In the genomic region with DNA sequence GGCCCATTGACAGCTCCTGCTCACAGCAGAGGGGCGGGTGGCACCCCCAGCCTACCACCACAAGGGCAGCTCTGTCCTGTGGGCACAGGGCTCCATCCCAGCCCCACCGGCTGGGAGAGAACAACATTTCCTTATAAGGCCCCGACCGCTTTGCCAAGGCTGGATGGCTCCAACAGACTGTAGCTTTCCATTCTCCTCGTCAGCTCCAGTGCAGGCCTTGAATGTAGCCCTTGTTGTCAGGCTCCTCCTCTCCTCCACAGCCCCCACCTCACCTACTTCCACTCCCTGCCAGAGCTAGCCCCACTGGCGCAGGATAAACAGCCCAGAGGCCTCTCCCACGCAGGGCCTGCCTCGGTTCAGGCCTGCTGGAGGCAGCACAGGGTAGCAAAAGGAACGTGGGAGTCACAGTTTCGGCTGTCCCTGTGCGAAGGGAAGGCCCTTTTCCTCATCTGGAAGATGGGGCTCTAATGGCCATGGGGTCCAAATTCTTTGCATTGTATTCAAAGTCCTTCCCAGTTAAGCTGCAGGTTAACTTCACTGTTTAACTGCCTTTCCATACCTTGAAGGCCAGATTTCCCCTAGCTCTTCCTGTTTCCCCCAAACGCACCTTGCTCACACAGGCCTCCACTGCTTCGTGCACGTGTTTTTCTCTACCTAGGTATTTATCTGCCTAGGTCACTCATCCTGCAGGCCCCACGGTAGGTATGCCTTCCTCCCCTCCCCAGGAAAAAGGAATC, we compare ENCODE assay signal across 1 cellular context.
TF ChIP-seq lines count a peak whose summit lies in the region.

No MANE protein-coding gene starts in this region.

TF ChIP-seq in HepG2, 621 proteins besides CTCF, POLR2A, EP300 and RAD21 (continued from another document and continues in another):
- TF ChIP-seq MEIS2 (CRISPR knock-in tag; IDR thresholded peaks at IDR 0.05) (peak; percentile 42; the same call in 1 of the 2 replicates), ZBTB21 (CRISPR knock-in tag; IDR thresholded peaks at IDR 0.05) (no peak), SRY (CRISPR knock-in tag; IDR thresholded peaks at IDR 0.05) (no peak), POLR2G (IDR thresholded peaks at IDR 0.05; ENCODE audit: low read depth, low read length) (peak; percentile 71), NAIF1 (CRISPR knock-in tag; IDR thresholded peaks at IDR 0.05; ENCODE audit: borderline replicate concordance) (no peak), ZNF33A (CRISPR knock-in tag; IDR thresholded peaks at IDR 0.05; ENCODE audit: borderline replicate concordance) (no peak), ZKSCAN8 (CRISPR knock-in tag; IDR thresholded peaks at IDR 0.05; ENCODE audit: borderline replicate concordance) (0 out of 2 replicates have a peak, but pooled peaks have one; percentile 11), U2AF2 (IDR thresholded peaks at IDR 0.05; ENCODE audit: low read depth, low read length) (no peak), ZNF280D (CRISPR knock-in tag; IDR thresholded peaks at IDR 0.05) (no peak), ZNF749 (CRISPR knock-in tag; IDR thresholded peaks at IDR 0.05; ENCODE audit: borderline replicate concordance) (no peak), POGZ (CRISPR knock-in tag; IDR thresholded peaks at IDR 0.05) (peak; percentile 92), ZFP62 (CRISPR knock-in tag; IDR thresholded peaks at IDR 0.05) (no peak), ETV5 (CRISPR knock-in tag; IDR thresholded peaks at IDR 0.05; ENCODE audit: borderline replicate concordance) (peak; percentile 39; the same call in 1 of the 2 replicates), KDM2A (CRISPR knock-in tag; IDR thresholded peaks at IDR 0.05; ENCODE audit: borderline replicate concordance, low read depth) (peak; percentile 43; the same call in 1 of the 2 replicates), NR0B2 (CRISPR knock-in tag; IDR thresholded peaks at IDR 0.05) (peak; percentile 68; the same call in 1 of the 2 replicates), ZNF556 (CRISPR knock-in tag; IDR thresholded peaks at IDR 0.05; ENCODE audit: borderline replicate concordance) (peak; percentile 71; the same call in 1 of the 2 replicates), NCOA1 (CRISPR knock-in tag; IDR thresholded peaks at IDR 0.05) (0 out of 2 replicates have a peak, but pooled peaks have one; percentile 81), SKIL (CRISPR knock-in tag; IDR thresholded peaks at IDR 0.05; ENCODE audit: borderline replicate concordance) (no peak), NR2C2 (CRISPR knock-in tag; IDR thresholded peaks at IDR 0.05; ENCODE audit: borderline replicate concordance) (no peak; the same call in 1 of the 2 replicates), PAF1 (CRISPR knock-in tag; IDR thresholded peaks at IDR 0.05) (no peak), NFKBIZ (CRISPR knock-in tag; IDR thresholded peaks at IDR 0.05) (no peak), ZNF883 (CRISPR knock-in tag; IDR thresholded peaks at IDR 0.05; ENCODE audit: not compliant biosample characterization) (peak; percentile 45), HNF4A (CRISPR knock-in tag; IDR thresholded peaks at IDR 0.05) (peak; percentile 57), ZMYM2 (CRISPR knock-in tag; IDR thresholded peaks at IDR 0.05) (peak; percentile 82; the same call in 1 of the 2 replicates)
- TF ChIP-seq, protein P1, sequence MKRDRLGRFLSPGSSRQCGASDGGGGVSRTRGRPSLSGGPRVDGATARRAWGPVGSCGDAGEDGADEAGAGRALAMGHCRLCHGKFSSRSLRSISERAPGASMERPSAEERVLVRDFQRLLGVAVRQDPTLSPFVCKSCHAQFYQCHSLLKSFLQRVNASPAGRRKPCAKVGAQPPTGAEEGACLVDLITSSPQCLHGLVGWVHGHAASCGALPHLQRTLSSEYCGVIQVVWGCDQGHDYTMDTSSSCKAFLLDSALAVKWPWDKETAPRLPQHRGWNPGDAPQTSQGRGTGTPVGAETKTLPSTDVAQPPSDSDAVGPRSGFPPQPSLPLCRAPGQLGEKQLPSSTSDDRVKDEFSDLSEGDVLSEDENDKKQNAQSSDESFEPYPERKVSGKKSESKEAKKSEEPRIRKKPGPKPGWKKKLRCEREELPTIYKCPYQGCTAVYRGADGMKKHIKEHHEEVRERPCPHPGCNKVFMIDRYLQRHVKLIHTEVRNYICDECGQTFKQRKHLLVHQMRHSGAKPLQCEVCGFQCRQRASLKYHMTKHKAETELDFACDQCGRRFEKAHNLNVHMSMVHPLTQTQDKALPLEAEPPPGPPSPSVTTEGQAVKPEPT (CRISPR knock-in tag; IDR thresholded peaks at IDR 0.05; ENCODE audit: low read depth), result peak; percentile 66; the same call in 1 of the 2 replicates
- TF ChIP-seq, protein P2, sequence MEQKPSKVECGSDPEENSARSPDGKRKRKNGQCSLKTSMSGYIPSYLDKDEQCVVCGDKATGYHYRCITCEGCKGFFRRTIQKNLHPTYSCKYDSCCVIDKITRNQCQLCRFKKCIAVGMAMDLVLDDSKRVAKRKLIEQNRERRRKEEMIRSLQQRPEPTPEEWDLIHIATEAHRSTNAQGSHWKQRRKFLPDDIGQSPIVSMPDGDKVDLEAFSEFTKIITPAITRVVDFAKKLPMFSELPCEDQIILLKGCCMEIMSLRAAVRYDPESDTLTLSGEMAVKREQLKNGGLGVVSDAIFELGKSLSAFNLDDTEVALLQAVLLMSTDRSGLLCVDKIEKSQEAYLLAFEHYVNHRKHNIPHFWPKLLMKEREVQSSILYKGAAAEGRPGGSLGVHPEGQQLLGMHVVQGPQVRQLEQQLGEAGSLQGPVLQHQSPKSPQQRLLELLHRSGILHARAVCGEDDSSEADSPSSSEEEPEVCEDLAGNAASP (CRISPR knock-in tag; IDR thresholded peaks at IDR 0.05; ENCODE audit: borderline replicate concordance), result peak; percentile 18; the same call in 1 of the 2 replicates
- TF ChIP-seq, protein P3, sequence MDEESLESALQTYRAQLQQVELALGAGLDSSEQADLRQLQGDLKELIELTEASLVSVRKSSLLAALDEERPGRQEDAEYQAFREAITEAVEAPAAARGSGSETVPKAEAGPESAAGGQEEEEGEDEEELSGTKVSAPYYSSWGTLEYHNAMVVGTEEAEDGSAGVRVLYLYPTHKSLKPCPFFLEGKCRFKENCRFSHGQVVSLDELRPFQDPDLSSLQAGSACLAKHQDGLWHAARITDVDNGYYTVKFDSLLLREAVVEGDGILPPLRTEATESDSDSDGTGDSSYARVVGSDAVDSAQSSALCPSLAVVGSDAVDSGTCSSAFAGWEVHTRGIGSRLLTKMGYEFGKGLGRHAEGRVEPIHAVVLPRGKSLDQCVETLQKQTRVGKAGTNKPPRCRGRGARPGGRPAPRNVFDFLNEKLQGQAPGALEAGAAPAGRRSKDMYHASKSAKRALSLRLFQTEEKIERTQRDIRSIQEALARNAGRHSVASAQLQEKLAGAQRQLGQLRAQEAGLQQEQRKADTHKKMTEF (CRISPR knock-in tag; IDR thresholded peaks at IDR 0.05), result peak; percentile 35; the same call in 1 of the 2 replicates
- TF ChIP-seq, protein P4, sequence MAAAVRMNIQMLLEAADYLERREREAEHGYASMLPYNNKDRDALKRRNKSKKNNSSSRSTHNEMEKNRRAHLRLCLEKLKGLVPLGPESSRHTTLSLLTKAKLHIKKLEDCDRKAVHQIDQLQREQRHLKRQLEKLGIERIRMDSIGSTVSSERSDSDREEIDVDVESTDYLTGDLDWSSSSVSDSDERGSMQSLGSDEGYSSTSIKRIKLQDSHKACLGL (CRISPR knock-in tag; IDR thresholded peaks at IDR 0.05), result no peak
- TF ChIP-seq, protein P5, sequence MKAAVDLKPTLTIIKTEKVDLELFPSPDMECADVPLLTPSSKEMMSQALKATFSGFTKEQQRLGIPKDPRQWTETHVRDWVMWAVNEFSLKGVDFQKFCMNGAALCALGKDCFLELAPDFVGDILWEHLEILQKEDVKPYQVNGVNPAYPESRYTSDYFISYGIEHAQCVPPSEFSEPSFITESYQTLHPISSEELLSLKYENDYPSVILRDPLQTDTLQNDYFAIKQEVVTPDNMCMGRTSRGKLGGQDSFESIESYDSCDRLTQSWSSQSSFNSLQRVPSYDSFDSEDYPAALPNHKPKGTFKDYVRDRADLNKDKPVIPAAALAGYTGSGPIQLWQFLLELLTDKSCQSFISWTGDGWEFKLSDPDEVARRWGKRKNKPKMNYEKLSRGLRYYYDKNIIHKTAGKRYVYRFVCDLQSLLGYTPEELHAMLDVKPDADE (CRISPR knock-in tag; IDR thresholded peaks at IDR 0.05), result no peak
- TF ChIP-seq, protein P6, sequence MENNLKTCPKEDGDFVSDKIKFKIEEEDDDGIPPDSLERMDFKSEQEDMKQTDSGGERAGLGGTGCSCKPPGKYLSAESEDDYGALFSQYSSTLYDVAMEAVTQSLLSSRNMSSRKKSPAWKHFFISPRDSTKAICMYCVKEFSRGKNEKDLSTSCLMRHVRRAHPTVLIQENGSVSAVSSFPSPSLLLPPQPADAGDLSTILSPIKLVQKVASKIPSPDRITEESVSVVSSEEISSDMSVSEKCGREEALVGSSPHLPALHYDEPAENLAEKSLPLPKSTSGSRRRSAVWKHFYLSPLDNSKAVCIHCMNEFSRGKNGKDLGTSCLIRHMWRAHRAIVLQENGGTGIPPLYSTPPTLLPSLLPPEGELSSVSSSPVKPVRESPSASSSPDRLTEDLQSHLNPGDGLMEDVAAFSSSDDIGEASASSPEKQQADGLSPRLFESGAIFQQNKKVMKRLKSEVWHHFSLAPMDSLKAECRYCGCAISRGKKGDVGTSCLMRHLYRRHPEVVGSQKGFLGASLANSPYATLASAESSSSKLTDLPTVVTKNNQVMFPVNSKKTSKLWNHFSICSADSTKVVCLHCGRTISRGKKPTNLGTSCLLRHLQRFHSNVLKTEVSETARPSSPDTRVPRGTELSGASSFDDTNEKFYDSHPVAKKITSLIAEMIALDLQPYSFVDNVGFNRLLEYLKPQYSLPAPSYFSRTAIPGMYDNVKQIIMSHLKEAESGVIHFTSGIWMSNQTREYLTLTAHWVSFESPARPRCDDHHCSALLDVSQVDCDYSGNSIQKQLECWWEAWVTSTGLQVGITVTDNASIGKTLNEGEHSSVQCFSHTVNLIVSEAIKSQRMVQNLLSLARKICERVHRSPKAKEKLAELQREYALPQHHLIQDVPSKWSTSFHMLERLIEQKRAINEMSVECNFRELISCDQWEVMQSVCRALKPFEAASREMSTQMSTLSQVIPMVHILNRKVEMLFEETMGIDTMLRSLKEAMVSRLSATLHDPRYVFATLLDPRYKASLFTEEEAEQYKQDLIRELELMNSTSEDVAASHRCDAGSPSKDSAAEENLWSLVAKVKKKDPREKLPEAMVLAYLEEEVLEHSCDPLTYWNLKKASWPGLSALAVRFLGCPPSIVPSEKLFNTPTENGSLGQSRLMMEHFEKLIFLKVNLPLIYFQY (CRISPR knock-in tag; IDR thresholded peaks at IDR 0.05; ENCODE audit: borderline replicate concordance), result 0 out of 2 replicates have a peak, but pooled peaks have one; percentile 10
- TF ChIP-seq, protein P7, sequence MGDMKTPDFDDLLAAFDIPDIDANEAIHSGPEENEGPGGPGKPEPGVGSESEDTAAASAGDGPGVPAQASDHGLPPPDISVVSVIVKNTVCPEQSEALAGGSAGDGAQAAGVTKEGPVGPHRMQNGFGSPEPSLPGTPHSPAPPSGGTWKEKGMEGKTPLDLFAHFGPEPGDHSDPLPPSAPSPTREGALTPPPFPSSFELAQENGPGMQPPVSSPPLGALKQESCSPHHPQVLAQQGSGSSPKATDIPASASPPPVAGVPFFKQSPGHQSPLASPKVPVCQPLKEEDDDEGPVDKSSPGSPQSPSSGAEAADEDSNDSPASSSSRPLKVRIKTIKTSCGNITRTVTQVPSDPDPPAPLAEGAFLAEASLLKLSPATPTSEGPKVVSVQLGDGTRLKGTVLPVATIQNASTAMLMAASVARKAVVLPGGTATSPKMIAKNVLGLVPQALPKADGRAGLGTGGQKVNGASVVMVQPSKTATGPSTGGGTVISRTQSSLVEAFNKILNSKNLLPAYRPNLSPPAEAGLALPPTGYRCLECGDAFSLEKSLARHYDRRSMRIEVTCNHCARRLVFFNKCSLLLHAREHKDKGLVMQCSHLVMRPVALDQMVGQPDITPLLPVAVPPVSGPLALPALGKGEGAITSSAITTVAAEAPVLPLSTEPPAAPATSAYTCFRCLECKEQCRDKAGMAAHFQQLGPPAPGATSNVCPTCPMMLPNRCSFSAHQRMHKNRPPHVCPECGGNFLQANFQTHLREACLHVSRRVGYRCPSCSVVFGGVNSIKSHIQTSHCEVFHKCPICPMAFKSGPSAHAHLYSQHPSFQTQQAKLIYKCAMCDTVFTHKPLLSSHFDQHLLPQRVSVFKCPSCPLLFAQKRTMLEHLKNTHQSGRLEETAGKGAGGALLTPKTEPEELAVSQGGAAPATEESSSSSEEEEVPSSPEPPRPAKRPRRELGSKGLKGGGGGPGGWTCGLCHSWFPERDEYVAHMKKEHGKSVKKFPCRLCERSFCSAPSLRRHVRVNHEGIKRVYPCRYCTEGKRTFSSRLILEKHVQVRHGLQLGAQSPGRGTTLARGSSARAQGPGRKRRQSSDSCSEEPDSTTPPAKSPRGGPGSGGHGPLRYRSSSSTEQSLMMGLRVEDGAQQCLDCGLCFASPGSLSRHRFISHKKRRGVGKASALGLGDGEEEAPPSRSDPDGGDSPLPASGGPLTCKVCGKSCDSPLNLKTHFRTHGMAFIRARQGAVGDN (CRISPR knock-in tag; IDR thresholded peaks at IDR 0.05), result peak; percentile 99
